ENCODE assay signal across 10 cellular contexts in genomic region chr15:31758126-31758525, GRCh38.
A peak's percentile ranks its signal among the peaks of the same experiment; 100 is the strongest.
DNase-seq lines count a peak whose midpoint lies in the region; ATAC-seq and TF ChIP-seq lines count a peak whose summit lies in the region.
"Had no signal": no experiment of that assay in that cellular context is flagged by ENCODE, and none has a peak within 500 bp of the region (broad histone marks: within the 10 kb centered on the region; RNA-seq: fewer than 3 reads in every experiment).

No MANE protein-coding gene starts in this region.

- H3K27ac Mint-ChIP-seq in MCF 10A (ENCODE audit: low read depth, unreplicated experiment) (no peak overlapping the region), T-helper 17 cell (no peak overlapping the region)
- H3K27ac Mint-ChIP-seq: B cell had no signal

- ATAC-seq in T-helper 17 cell, result no peak

- intact Hi-C loops in MCF 10A (cut with micrococcal nuclease), result no loop called here
- intact Hi-C loops in mammary epithelial cell (cut with micrococcal nuclease), result no loop called here
- intact Hi-C loops in left ventricle myocardium inferior (cut with micrococcal nuclease), result no loop called here
- intact Hi-C loops in spleen (cut with DNase I; ENCODE audit: low total_unique reads), result no loop called here

- H3K36me3 ChIP-seq in mammary epithelial cell (ENCODE audit: insufficient read depth, low read length), result no peaks in the 10 kb centered on the region
- H3K36me3 ChIP-seq in left ventricle myocardium inferior, result no peaks in the 10 kb centered on the region
- no peaks in the 10 kb centered on the region for H3K36me3 ChIP-seq in spleen

- H3K4me2 ChIP-seq in mammary epithelial cell (ENCODE audit: insufficient read depth, low read depth, low read length), result no peak overlapping the region

- no peak overlapping the region for H2AFZ ChIP-seq in mammary epithelial cell (ENCODE audit: low read depth, low read length)

- H3K4me3 ChIP-seq in mammary epithelial cell (replicated peaks in 1 of 3; ENCODE audit: insufficient read depth in 1 of 3, low read depth in 2 of 3, low read length in 3 of 3) (no peak overlapping the region), left ventricle myocardium inferior (no peak overlapping the region), spleen (no peak overlapping the region)

- H3K4me1 Mint-ChIP-seq in MCF 10A (ENCODE audit: insufficient read depth, unreplicated experiment) (peaks cover 14% of the 10 kb centered on the region), T-helper 17 cell (peaks cover 2% of the 10 kb centered on the region)
- H3K4me1 Mint-ChIP-seq: B cell had no signal

- H4K20me1 ChIP-seq in mammary epithelial cell (ENCODE audit: insufficient read depth, low read length), result no peaks in the 10 kb centered on the region

- no TSS peak for BruUV-seq in MCF 10A (replicated peaks; lab: Mats Ljungman, UMichigan)
- BruUV-seq in mammary epithelial cell (replicated peaks; lab: Mats Ljungman, UMichigan), result no TSS peak

- in situ Hi-C loops in mammary epithelial cell (cut with MboI; ENCODE audit: low sequenced_read_pairs in 2 of 2), result no loop called here

- H3K4me3 Mint-ChIP-seq in MCF 10A (ENCODE audit: unreplicated experiment), result no peak overlapping the region
- H3K4me3 Mint-ChIP-seq in T-helper 17 cell, result no peak overlapping the region
- H3K4me3 Mint-ChIP-seq: B cell had no signal

- DNase-seq in MCF 10A (ENCODE audit: unreplicated experiment) (peak; percentile 84), mammary epithelial cell (no peak), SHP77 treated with DMSO at 0.1 percent for 48 hours (lab: John Stamatoyannopoulos, UW) (peak; percentile 82), left ventricle myocardium inferior (peak; percentile 62), spleen (no peak), HK-2 (ENCODE audit: unreplicated experiment) (no peak), T-helper 17 cell (no peak)
- DNase-seq in activated CD8-positive, alpha-beta memory T cell treated with anti-CD3 and anti-CD28 coated beads, Interleukin-2, amount 50 U/mL, for 48 hours, result no peak
- DNase-seq: NCI-H1694 treated with DMSO at 0.1 percent for 48 hours had no signal

- H3K79me2 ChIP-seq in mammary epithelial cell (ENCODE audit: insufficient read depth, low read length), result no peaks in the 10 kb centered on the region

- H3K27me3 ChIP-seq in mammary epithelial cell (ENCODE audit: insufficient read depth, low read length) (no peaks in the 10 kb centered on the region), left ventricle myocardium inferior (ENCODE audit: low read depth) (no peaks in the 10 kb centered on the region), spleen (replicated peaks in 1 of 7) (peaks cover 0 to 15% (median 0%) of the 10 kb centered on the region in 7 donors)

- H3K4me1 ChIP-seq in mammary epithelial cell (ENCODE audit: insufficient read depth, low read length) (no peaks in the 10 kb centered on the region), left ventricle myocardium inferior (peaks cover 8% of the 10 kb centered on the region), spleen (peaks cover 0 to 9% (median 0%) of the 10 kb centered on the region in 6 donors)

- H3K27ac ChIP-seq in mammary epithelial cell (ENCODE audit: insufficient read depth, low read depth, low read length) (no peak overlapping the region), left ventricle myocardium inferior (replicated peaks) (no peak overlapping the region), spleen (no peak overlapping the region)

- TF ChIP-seq POLR2A in spleen (IDR thresholded peaks at IDR 0.05), result no peak

- WGBS in mammary epithelial cell (ENCODE audit: low coverage, missing lambda C conversion rate), result 70% methylated on average over 4 of the region's 5 CpGs
- 28 to 47% (median 37%) methylated on average over 5 of the region's 5 CpGs for WGBS in spleen, 5 donors

- H3K9me3 ChIP-seq in mammary epithelial cell (replicated peaks; ENCODE audit: insufficient read depth, low read length) (peaks cover 22% of the 10 kb centered on the region), left ventricle myocardium inferior (replicated peaks) (no peaks in the 10 kb centered on the region), spleen (no peaks in the 10 kb centered on the region), T-helper 17 cell (ENCODE audit: control insufficient read depth, low read length, poor library complexity, severe bottlenecking) (no peaks in the 10 kb centered on the region)

- CTCF ChIA-PET in MCF 10A (lab: Yijun Ruan, JAX) (interaction anchor here (0.5 to 0.7 kb wide), 2 partner anchors 93 to 147 kb away, joined by 3 read pairs; no protein-coding TSS in a partner anchor), mammary epithelial cell (lab: Charles Lee; ENCODE audit: low non-redundant PET) (no interaction called here)

- H3K9ac ChIP-seq in mammary epithelial cell (ENCODE audit: insufficient read depth, low read length), result no peak overlapping the region

- TF ChIP-seq CTCF in MCF 10A (IDR thresholded peaks at IDR 0.05; ENCODE audit: unreplicated experiment) (no peak), mammary epithelial cell (conservative IDR thresholded peaks at IDR 0.05 in 1 of 2, IDR thresholded peaks at IDR 0.05 in 1 of 2; ENCODE audit: extremely low read depth in 1 of 2, insufficient read depth in 1 of 2, low read depth in 1 of 2, low read length in 2 of 2) (no peak), left ventricle myocardium inferior (IDR thresholded peaks at IDR 0.05; ENCODE audit: borderline replicate concordance) (no peak), spleen (IDR thresholded peaks at IDR 0.05 in 8 of 11, conservative IDR thresholded peaks at IDR 0.05 in 3 of 11) (no peak)

- H3K36me3 Mint-ChIP-seq in MCF 10A (ENCODE audit: insufficient read depth, unreplicated experiment) (no peaks in the 10 kb centered on the region), T-helper 17 cell (ENCODE audit: low read depth) (peaks cover 2% of the 10 kb centered on the region)

- dilution Hi-C loops in mammary epithelial cell (cut with HindIII; ENCODE audit: low sequenced_read_pairs), result no loop called here

- H3K27me3 Mint-ChIP-seq in MCF 10A (ENCODE audit: insufficient read depth, unreplicated experiment), result no peaks in the 10 kb centered on the region
- peaks cover 35% of the 10 kb centered on the region for H3K27me3 Mint-ChIP-seq in T-helper 17 cell

- POLR2A ChIA-PET in MCF 10A (lab: Yijun Ruan, JAX), result interaction anchor here (0.6 kb wide), 1 partner anchor 22 kb away, joined by 3 read pairs; no protein-coding TSS in a partner anchor

- H3K9me3 Mint-ChIP-seq in MCF 10A (ENCODE audit: unreplicated experiment), result peaks cover 8% of the 10 kb centered on the region

Comparison
In these comparisons a context has a peak if more than half of its experiments do, and no peak if none do; other contexts are left out.
1. DNase-seq: peak in MCF 10A (single experiment), SHP77 treated with DMSO at 0.1 percent for 48 hours (single experiment) and left ventricle myocardium inferior (single experiment); none in mammary epithelial cell (single experiment), activated CD8-positive, alpha-beta memory T cell treated with anti-CD3 and anti-CD28 coated beads, Interleukin-2, amount 50 U/mL, for 48 hours (single experiment), spleen (single experiment), HK-2 (single experiment) and T-helper 17 cell (0 of 3).